In genomic region chr6:88166901-88167624, GRCh38 we compare ENCODE assay signal across 8 cellular contexts. TPM values are rescaled to one million over a fixed set of nuclear protein-coding genes. Genes with fewer than 3 reads are reported as not detected.
A peak's percentile ranks its signal among the peaks of the same experiment; 100 is the strongest.
DNase-seq lines count a peak whose midpoint lies in the region; ATAC-seq and TF ChIP-seq lines count a peak whose summit lies in the region.

No MANE protein-coding gene starts in this region.

- no peaks in the 10 kb centered on the region for H3F3A ChIP-seq in GM23248 (ENCODE audit: insufficient read depth)

- no peak overlapping the region for H3K9ac ChIP-seq in GM23248
- H3K9ac ChIP-seq in endocrine pancreas (ENCODE audit: control insufficient read depth, insufficient read depth, low read length) = peak overlapping the region; percentile 6

- H3K36me3 ChIP-seq in GM23248 (ENCODE audit: low read depth) (no peaks in the 10 kb centered on the region), endocrine pancreas (ENCODE audit: control insufficient read depth, insufficient read depth, low read length) (no peaks in the 10 kb centered on the region), neutrophil (no peaks in the 10 kb centered on the region)

- H3K9me2 ChIP-seq in GM23248 (ENCODE audit: insufficient read depth) = no peaks in the 10 kb centered on the region

- WGBS in GM23248 (ENCODE audit: low coverage in 1 of 2, low lambda C conversion rate in 2 of 2, missing lambda C conversion rate in 2 of 2), 2 experiments = 6% methylated on average over 53 to 79 of the region's 81 CpGs

- no peaks in the 10 kb centered on the region for H3K79me2 ChIP-seq in GM23248 (ENCODE audit: insufficient read depth)

- H3K27me3 ChIP-seq in GM23248 (replicated peaks; ENCODE audit: insufficient read depth) (peaks cover 72% of the 10 kb centered on the region), endocrine pancreas (ENCODE audit: control insufficient read depth, insufficient read depth, low read length) (peaks cover 6% of the 10 kb centered on the region), neutrophil (peaks cover 99% of the 10 kb centered on the region)

- H2AFZ ChIP-seq in GM23248 = no peak overlapping the region

- peak overlapping the region; percentile 80 for H3K4me2 ChIP-seq in GM23248 (ENCODE audit: unreplicated experiment)

- H3K27ac ChIP-seq in GM23248 (no peak overlapping the region), neutrophil (no peak overlapping the region)

- peak; percentile 11 for ATAC-seq in GM18505 (IDR thresholded peaks at IDR 0.05; ENCODE audit: unreplicated experiment)

- H3K9me3 ChIP-seq in GM23248 (ENCODE audit: low read depth) = no peaks in the 10 kb centered on the region
- no peaks in the 10 kb centered on the region for H3K9me3 ChIP-seq in endocrine pancreas (ENCODE audit: control insufficient read depth, low read length)
- H3K9me3 ChIP-seq in neutrophil = no peaks in the 10 kb centered on the region

- no peak for DNase-seq in GM23248
- peak; percentile 59 for DNase-seq in NCI-H748 (lab: John Stamatoyannopoulos, UW; ENCODE audit: unreplicated experiment)
- DNase-seq in NCI-H510A treated with DMSO at 0.1 percent for 48 hours (lab: John Stamatoyannopoulos, UW) = no peak
- DNase-seq in 8988T = no peak
- DNase-seq in NCI-H1048 (lab: John Stamatoyannopoulos, UW) = no peak

- in situ Hi-C loops in GM23248 (cut with MboI) = no loop called here

- TF ChIP-seq POLR2A in GM18505 (IDR thresholded peaks at IDR 0.05; ENCODE audit: borderline replicate concordance, extremely low read depth, insufficient read depth, insufficient read length) = peak; percentile 5

- no peaks in the 10 kb centered on the region for H4K20me1 ChIP-seq in GM23248 (ENCODE audit: insufficient read depth)

- TF ChIP-seq CTCF in neutrophil (IDR thresholded peaks at IDR 0.05) = no peak

- H3K4me1 ChIP-seq in GM23248 (ENCODE audit: insufficient read depth) (no peaks in the 10 kb centered on the region), endocrine pancreas (ENCODE audit: control insufficient read depth, insufficient read depth, low read length) (no peaks in the 10 kb centered on the region), neutrophil (ENCODE audit: control insufficient read depth in 1 of 2, insufficient read depth in 1 of 2, low read depth in 1 of 2, low read length in 1 of 2) (peaks cover 14 to 18% of the 10 kb centered on the region in 2 experiments)

- H3K4me3 ChIP-seq in GM23248 (peak overlapping the region; percentile 64; the same call in 1 of the 2 replicates), endocrine pancreas (ENCODE audit: control insufficient read depth, insufficient read depth, low read length) (no peak overlapping the region), neutrophil (ENCODE audit: low read depth in 1 of 2, low read length in 1 of 2) (peak overlapping the region; percentile 14 to 55)

RNA-seq across cellular contexts. Expression of gene CNR1, which starts 0.9 kb away (rescaled TPM):
- not detected in 2 replicates for total RNA-seq in GM23248 (2014; rRNA removed; shearing (Covaris generic))
- polyA plus RNA-seq in GM23248 (2016; fragmentation: Nextera tagmentation; extraction: Ambion mirVana) = not detected in 2 replicates
